ENCODE assay signal across 9 cellular contexts in the genomic region with DNA sequence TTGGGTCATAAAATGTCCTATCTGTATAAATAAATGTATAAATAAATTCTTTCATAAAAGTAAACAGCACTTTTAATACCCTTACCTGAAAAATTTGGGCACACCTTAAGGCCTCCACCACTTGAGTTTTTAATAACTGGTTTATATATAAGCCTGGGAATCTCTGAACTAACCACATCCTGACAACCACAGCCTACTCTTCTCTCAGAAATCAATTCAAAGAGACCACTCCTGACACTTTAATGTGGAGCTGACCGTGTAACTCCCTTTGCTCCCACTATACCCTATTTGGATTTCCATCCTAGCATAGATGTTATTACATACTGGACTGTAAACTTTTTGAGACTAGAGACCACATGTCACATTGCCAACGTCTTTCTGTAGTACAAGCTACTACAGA. TPM values are rescaled to one million over a fixed set of nuclear protein-coding genes. Genes with fewer than 3 reads are reported as not detected.
DNase-seq lines count a peak whose midpoint lies in the region; ATAC-seq and TF ChIP-seq lines count a peak whose summit lies in the region.
"Had no signal": no experiment of that assay in that cellular context is flagged by ENCODE, and none has a peak within 500 bp of the region (broad histone marks: within the 10 kb centered on the region; RNA-seq: fewer than 3 reads in every experiment).

No MANE protein-coding gene starts in this region.

- POLR2A ChIA-PET in PC-9 (lab: Charles Lee; ENCODE audit: unreplicated experiment), result no interaction called here

- 0 out of 2 replicates have a peak overlapping the region, but pooled peaks have one; percentile 3 for H3K27ac ChIP-seq in DOHH2 (ENCODE audit: low read depth, low read length)
- H3K27ac ChIP-seq in PC-9, result no peak overlapping the region
- H3K27ac ChIP-seq in osteoblast (ENCODE audit: low read depth, low read length), result peak overlapping the region; percentile 40
- H3K27ac ChIP-seq in WERI-Rb-1, result no peak overlapping the region

- H3K4me3 ChIP-seq in DOHH2 (ENCODE audit: low read length), result peak overlapping the region; percentile 94
- H3K4me3 ChIP-seq in PC-9, result no peak overlapping the region
- H3K4me3 ChIP-seq in osteoblast (ENCODE audit: insufficient read depth, low read length), result peak overlapping the region; percentile 50
- H3K4me3 ChIP-seq in WERI-Rb-1 (ENCODE audit: low read depth, low read length), result no peak overlapping the region

- no peak overlapping the region for H2AFZ ChIP-seq in PC-9
- no peak overlapping the region for H2AFZ ChIP-seq in osteoblast (ENCODE audit: low read length)

- H3K27me3 Mint-ChIP-seq in endothelial cell (ENCODE audit: unreplicated experiment), result peaks cover 11% of the 10 kb centered on the region

- no peak overlapping the region for H3K4me3 Mint-ChIP-seq in endothelial cell (ENCODE audit: unreplicated experiment)

- H4K20me1 ChIP-seq in DOHH2 (ENCODE audit: control insufficient read depth, insufficient read depth, low read depth, low read length) (peaks cover 5% of the 10 kb centered on the region), PC-9 (ENCODE audit: insufficient read depth) (no peaks in the 10 kb centered on the region), osteoblast (ENCODE audit: insufficient read depth, low read length) (peaks cover 27% of the 10 kb centered on the region)

- H3K9me3 Mint-ChIP-seq in endothelial cell (ENCODE audit: unreplicated experiment), result no peaks in the 10 kb centered on the region

- H3K79me2 ChIP-seq in DOHH2 (ENCODE audit: control insufficient read depth, low read length) (peaks cover 84% of the 10 kb centered on the region), PC-9 (ENCODE audit: low read depth) (peaks cover 75% of the 10 kb centered on the region), osteoblast (ENCODE audit: insufficient read depth, low read length) (peaks cover 83% of the 10 kb centered on the region)

- H3F3A ChIP-seq in DOHH2 (ENCODE audit: control insufficient read depth, insufficient read depth) (peaks cover 9% of the 10 kb centered on the region; the same call in 1 of the 2 replicates), PC-9 (ENCODE audit: insufficient read depth, low read depth) (no peaks in the 10 kb centered on the region; the same call in 1 of the 2 replicates)

- H3K4me1 Mint-ChIP-seq in endothelial cell (ENCODE audit: unreplicated experiment), result peaks cover 29% of the 10 kb centered on the region

- ATAC-seq in GM18505 (IDR thresholded peaks at IDR 0.05; ENCODE audit: unreplicated experiment), result no peak

- H3K36me3 ChIP-seq in DOHH2 (ENCODE audit: control insufficient read depth, low read length), result peaks cover 11% of the 10 kb centered on the region; the same call in 1 of the 2 replicates
- no peaks in the 10 kb centered on the region; the same call in 1 of the 2 replicates for H3K36me3 ChIP-seq in PC-9 (ENCODE audit: low read depth)
- no peaks in the 10 kb centered on the region for H3K36me3 ChIP-seq in osteoblast (ENCODE audit: insufficient read depth, low read length)
- H3K36me3 ChIP-seq in WERI-Rb-1, result no peaks in the 10 kb centered on the region

- H3K4me2 ChIP-seq in DOHH2 (ENCODE audit: low read length) (peak overlapping the region; percentile 73), PC-9 (0 out of 2 replicates have a peak overlapping the region, but pooled peaks have one; percentile 99), osteoblast (ENCODE audit: insufficient read depth, low read length) (peak overlapping the region; percentile 94)

- no peak for TF ChIP-seq POLR2A in GM18505 (IDR thresholded peaks at IDR 0.05; ENCODE audit: borderline replicate concordance, extremely low read depth, insufficient read depth, insufficient read length)

- H3K9me3 ChIP-seq in DOHH2 (ENCODE audit: control insufficient read depth, insufficient read depth, low read length), result no peaks in the 10 kb centered on the region
- H3K9me3 ChIP-seq in PC-9 (ENCODE audit: insufficient read depth, low read depth), result no peaks in the 10 kb centered on the region
- no peaks in the 10 kb centered on the region for H3K9me3 ChIP-seq in osteoblast (ENCODE audit: low read depth, low read length)
- H3K9me3 ChIP-seq in WERI-Rb-1 (ENCODE audit: severe bottlenecking), result no peaks in the 10 kb centered on the region

- CTCF ChIA-PET in PC-9 (lab: Charles Lee), result no interaction called here

- H3K9me2 ChIP-seq in DOHH2 (replicated peaks; ENCODE audit: control insufficient read depth, low read length) (no peaks in the 10 kb centered on the region), PC-9 (ENCODE audit: insufficient read depth) (no peaks in the 10 kb centered on the region)

- H3K36me3 Mint-ChIP-seq in endothelial cell (ENCODE audit: low read depth, unreplicated experiment), result no peaks in the 10 kb centered on the region

- no peak for DNase-seq in PC-9
- DNase-seq in endothelial cell (ENCODE audit: low spot score), result no peak
- no peak for DNase-seq in osteoblast (ENCODE audit: insufficient read length, low spot score, missing footprints)
- DNase-seq in T-helper 9 cell, result no peak
- no peak for DNase-seq in WERI-Rb-1
- DNase-seq in mesenteric fat pad (ENCODE audit: low spot score), result no peak
- DNase-seq: NCI-H524 treated with DMSO at 0.1 percent for 48 hours had no signal

- intact Hi-C loops in PC-9 (cut with micrococcal nuclease; ENCODE audit: unreplicated experiment), result loop anchor here (2.0 to 10.0 kb wide), 4 partner anchors 41 to 417 kb away; a partner anchor contains a TSS

- H3K4me1 ChIP-seq in DOHH2 (ENCODE audit: control insufficient read depth, low read length) (peaks cover 64% of the 10 kb centered on the region), PC-9 (replicated peaks; ENCODE audit: insufficient read depth) (peaks cover 19% of the 10 kb centered on the region), osteoblast (ENCODE audit: insufficient read depth, low read length) (peaks cover 44% of the 10 kb centered on the region)

- peak overlapping the region; percentile 53 for H3K27ac Mint-ChIP-seq in endothelial cell (ENCODE audit: unreplicated experiment)

- TF ChIP-seq CTCF in DOHH2 (IDR thresholded peaks at IDR 0.05; ENCODE audit: low read depth, low read length, poor library complexity, severe bottlenecking) (no peak), PC-9 (conservative IDR thresholded peaks at IDR 0.05) (no peak), endothelial cell (IDR thresholded peaks at IDR 0.05; ENCODE audit: unreplicated experiment) (no peak), osteoblast (IDR thresholded peaks at IDR 0.05; ENCODE audit: extremely low read depth, low read depth, low read length) (no peak), WERI-Rb-1 (IDR thresholded peaks at IDR 0.05; ENCODE audit: low read depth, low read length) (no peak)

- no TSS peak for BruUV-seq in PC-9 (replicated peaks; lab: Mats Ljungman, UMichigan)

- no peaks in the 10 kb centered on the region for H3K27me3 ChIP-seq in DOHH2 (ENCODE audit: control insufficient read depth, low read length)
- no peaks in the 10 kb centered on the region for H3K27me3 ChIP-seq in PC-9 (ENCODE audit: insufficient read depth, low read depth)
- no peaks in the 10 kb centered on the region for H3K27me3 ChIP-seq in osteoblast (ENCODE audit: insufficient read depth, low read length)
- no peaks in the 10 kb centered on the region for H3K27me3 ChIP-seq in WERI-Rb-1 (ENCODE audit: insufficient read depth, low read depth, severe bottlenecking)

RNA-seq across cellular contexts. Expression of a gene that starts 3.5 kb away (rescaled TPM):
- total RNA-seq in PC-9 (2021), result 40.7 and 45.0 TPM in 2 replicates
- 60.6 TPM for total RNA-seq in endothelial cell (ENCODE audit: unreplicated experiment)
- total RNA-seq in osteoblast, result 108 and 110 TPM in 2 replicates
- 124 TPM for total RNA-seq in mesenteric fat pad

RNA-seq across cellular contexts. Expression of a gene that starts 29.9 kb away (rescaled TPM):
- total RNA-seq in PC-9 (2021) (20.5 and 32.4 TPM in 2 replicates), endothelial cell (ENCODE audit: unreplicated experiment) (22.8 TPM), osteoblast (22.7 and 31.8 TPM in 2 replicates), mesenteric fat pad (32.9 TPM)

RNA-seq across cellular contexts. Expression of a gene that starts 51.2 kb away (rescaled TPM):
- total RNA-seq in PC-9 (2021), result 0.31 TPM in 1 of 2 replicates, not detected in the other
- 12.6 TPM for total RNA-seq in endothelial cell (ENCODE audit: unreplicated experiment)
- 30.6 and 31.8 TPM in 2 replicates for total RNA-seq in osteoblast
- 21.8 TPM for total RNA-seq in mesenteric fat pad

Comparison
In these comparisons a context has a peak if more than half of its experiments do, and no peak if none do; other contexts are left out.
1. H3K27ac ChIP-seq: peak in DOHH2 (single experiment) and osteoblast (single experiment); none in PC-9 (single experiment) and WERI-Rb-1 (single experiment).
2. H3K4me3 ChIP-seq: peak in DOHH2 (single experiment) and osteoblast (single experiment); none in PC-9 (single experiment) and WERI-Rb-1 (single experiment).
3. RNA of a gene that starts 51.2 kb away (total RNA-seq): 30.6 to 31.8 TPM in osteoblast, 21.8 TPM in mesenteric fat pad (single experiment) and 12.6 TPM in endothelial cell (single experiment); 0.31 TPM in PC-9; every median in the first group is over 10 times any median in the second.
4. Peak in every context shown above with its lines, with median percentiles within 50 percentile points of each other: H3K4me2 ChIP-seq.